11 cellular contexts compared by ENCODE assay signal in the genomic region with DNA sequence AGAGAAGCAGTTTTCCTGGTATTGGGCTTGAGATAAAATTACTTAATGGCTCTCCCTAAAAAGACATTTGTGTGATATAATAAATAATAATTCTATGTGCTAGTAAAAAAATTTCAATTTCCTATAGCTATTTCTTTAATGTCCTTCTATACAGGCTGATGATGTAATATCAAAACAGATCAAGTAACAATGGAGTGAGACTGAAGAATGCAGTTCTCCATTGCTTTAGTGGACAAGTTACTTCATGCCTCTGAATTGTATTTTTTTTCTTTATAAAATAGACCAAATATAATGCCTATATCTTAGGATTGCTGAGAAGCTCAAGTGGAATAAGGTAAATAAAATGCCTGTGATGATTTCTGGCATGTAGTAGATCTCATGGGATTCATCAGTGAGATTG. TPM values are rescaled to one million over a fixed set of nuclear protein-coding genes. Genes with fewer than 3 reads are reported as not detected.
DNase-seq lines count a peak whose midpoint lies in the region; ATAC-seq and TF ChIP-seq lines count a peak whose summit lies in the region.
"Had no signal": no experiment of that assay in that cellular context is flagged by ENCODE, and none has a peak within 500 bp of the region (broad histone marks: within the 10 kb centered on the region; RNA-seq: fewer than 3 reads in every experiment).

No MANE protein-coding gene starts in this region.

- DNase-seq in left ventricle myocardium inferior (no peak), left ventricle myocardium superior (no peak), adrenal gland (no peak), iris pigment epithelial cell (ENCODE audit: low read depth) (peak; percentile 8), NCI-H226 (no peak), GM23248 (no peak), GM20000 (ENCODE audit: low spot score) (no peak)
- DNase-seq: C1 segment of cervical spinal cord, Calu3, DMS 273 treated with DMSO at 0.1 percent for 48 hours, GOT3 had no signal

- no peaks in the 10 kb centered on the region for H4K20me1 ChIP-seq in GM23248 (ENCODE audit: insufficient read depth)

- peaks cover 47% of the 10 kb centered on the region for H3K4me1 ChIP-seq in left ventricle myocardium inferior
- H3K4me1 ChIP-seq in adrenal gland (replicated peaks in 1 of 2): peaks cover 0 to 15% of the 10 kb centered on the region in 2 donors
- peaks cover 5% of the 10 kb centered on the region; the same call in 1 of the 2 replicates for H3K4me1 ChIP-seq in GM23248 (ENCODE audit: insufficient read depth)

- no peak for ATAC-seq in left ventricle myocardium superior

- H3K27me3 ChIP-seq in left ventricle myocardium inferior (ENCODE audit: low read depth) (no peaks in the 10 kb centered on the region), adrenal gland (no peaks in the 10 kb centered on the region), GM23248 (replicated peaks; ENCODE audit: insufficient read depth) (peaks cover 21% of the 10 kb centered on the region; the same call in 1 of the 2 replicates)

- H3K27ac ChIP-seq in left ventricle myocardium inferior (replicated peaks) (peak overlapping the region; percentile 89), adrenal gland (peak overlapping the region in 3 of 5 donors; percentile 27 to 87 (median 56)), GM23248 (no peak overlapping the region)

- TF ChIP-seq POLR2A in adrenal gland (IDR thresholded peaks at IDR 0.05): no peak

- H3K9ac ChIP-seq in GM23248: no peak overlapping the region

- H3K36me3 ChIP-seq in left ventricle myocardium inferior (no peaks in the 10 kb centered on the region), adrenal gland (replicated peaks in 1 of 2) (no peaks in the 10 kb centered on the region), GM23248 (ENCODE audit: low read depth) (no peaks in the 10 kb centered on the region)

- no peaks in the 10 kb centered on the region for H3F3A ChIP-seq in GM23248 (ENCODE audit: insufficient read depth)

- H3K9me2 ChIP-seq in GM23248 (ENCODE audit: insufficient read depth): no peaks in the 10 kb centered on the region

- no peak for TF ChIP-seq CTCF in left ventricle myocardium inferior (IDR thresholded peaks at IDR 0.05; ENCODE audit: borderline replicate concordance)
- TF ChIP-seq CTCF in adrenal gland (IDR thresholded peaks at IDR 0.05): no peak
- TF ChIP-seq CTCF in GM20000 (IDR thresholded peaks at IDR 0.05; ENCODE audit: extremely low read depth, missing control alignments): no peak

- no peaks in the 10 kb centered on the region for H3K79me2 ChIP-seq in GM23248 (ENCODE audit: insufficient read depth)

- no peak overlapping the region for H2AFZ ChIP-seq in GM23248

- intact Hi-C loops in left ventricle myocardium inferior (cut with micrococcal nuclease): no loop called here
- intact Hi-C loops in left ventricle myocardium superior (cut with micrococcal nuclease): no loop called here
- intact Hi-C loops in adrenal gland (cut with DNase I): no loop called here

- in situ Hi-C loops in GM23248 (cut with MboI): no loop called here

- H3K4me3 ChIP-seq in left ventricle myocardium inferior (no peak overlapping the region), adrenal gland (no peak overlapping the region), GM23248 (no peak overlapping the region)

- peaks cover 11% of the 10 kb centered on the region for H3K9me3 ChIP-seq in left ventricle myocardium inferior (replicated peaks)
- no peaks in the 10 kb centered on the region for H3K9me3 ChIP-seq in adrenal gland (replicated peaks in 1 of 3)
- H3K9me3 ChIP-seq in GM23248 (ENCODE audit: low read depth): no peaks in the 10 kb centered on the region

- H3K4me2 ChIP-seq in GM23248 (ENCODE audit: unreplicated experiment): no peak overlapping the region

RNA-seq across cellular contexts. Expression of a gene that starts 35.6 kb away (rescaled TPM):
- total RNA-seq in left ventricle myocardium inferior (24.0 TPM), left ventricle myocardium superior (32.0 TPM), adrenal gland (10 to 100 TPM; 26.2 to 99.9 (median 60.5) TPM)
- polyA plus RNA-seq in adrenal gland (10 to 100 TPM in 2 of 3 donors, 1 to 10 TPM in 1; 9.8 to 17.9 (median 13.9) TPM), GM23248 (2016; fragmentation: Nextera tagmentation; extraction: Ambion mirVana) (0.13 and 0.16 TPM in 2 replicates)
- total RNA-seq in GM23248 (2014; rRNA removed; shearing (Covaris generic)): 0.38 and 1.8 TPM in 2 replicates
